In genomic region chr3:13014755-13015285, GRCh38 we compare ENCODE assay signal across 11 cellular contexts. TPM values are rescaled to one million over a fixed set of nuclear protein-coding genes. Genes with fewer than 3 reads are reported as not detected.
DNase-seq lines count a peak whose midpoint lies in the region; ATAC-seq, FAIRE-seq and TF ChIP-seq lines count a peak whose summit lies in the region.
"Had no signal": no experiment of that assay in that cellular context is flagged by ENCODE, and none has a peak within 500 bp of the region (broad histone marks: within the 10 kb centered on the region; RNA-seq: fewer than 3 reads in every experiment).

No MANE protein-coding gene starts in this region.

- no peak for FAIRE-seq in urothelium cell line (lab: Jason Lieb, UNC)

- peaks cover 73% of the 10 kb centered on the region for H3K4me1 Mint-ChIP-seq in activated T-cell treated with anti-CD3 and anti-CD28 coated beads, Interleukin-2, amount 50 U/mL, for 24 hours (ENCODE audit: low read depth)
- peaks cover 58% of the 10 kb centered on the region for H3K4me1 Mint-ChIP-seq in activated CD4-positive, alpha-beta memory T cell treated with anti-CD3 and anti-CD28 coated beads, Interleukin-2, amount 10 ng/mL, durations not matched to agents 7 days and 5 days

- peaks cover 12% of the 10 kb centered on the region for H3K36me3 Mint-ChIP-seq in activated T-cell treated with anti-CD3 and anti-CD28 coated beads, Interleukin-2, amount 50 U/mL, for 24 hours (ENCODE audit: low read depth)
- peaks cover 36% of the 10 kb centered on the region for H3K36me3 Mint-ChIP-seq in activated CD4-positive, alpha-beta memory T cell treated with anti-CD3 and anti-CD28 coated beads, Interleukin-2, amount 10 ng/mL, durations not matched to agents 7 days and 5 days (ENCODE audit: low read depth)

- H3K9ac ChIP-seq in subcutaneous abdominal adipose tissue (ENCODE audit: low read length in 5 of 5) = peak overlapping the region in 3 of 5 donors; percentile 23 to 63 (median 38)

- POLR2A ChIA-PET in activated CD4-positive, alpha-beta memory T cell treated with anti-CD3 and anti-CD28 coated beads, Interleukin-2, amount 10 ng/mL, durations not matched to agents 7 days and 5 days (lab: Charles Lee) = interaction anchor here (0.8 to 3.5 kb wide), 19 partner anchors 8 to 406 kb away, joined by 3 to 23 read pairs (median 5); partner anchors contain the start of genes NUP210 and RPL32

- intact Hi-C loops in left lung (cut with DNase I) = no loop called here

- H3K27me3 ChIP-seq in left lung (no peaks in the 10 kb centered on the region), subcutaneous abdominal adipose tissue (ENCODE audit: control insufficient read depth in 5 of 5, insufficient read depth in 4 of 5, low read length in 5 of 5) (no peaks in the 10 kb centered on the region)

- H3K4me1 ChIP-seq in left lung (peaks cover 14 to 90% of the 10 kb centered on the region in 2 donors), subcutaneous abdominal adipose tissue (ENCODE audit: control insufficient read depth in 5 of 5, insufficient read depth in 5 of 5, low read length in 5 of 5) (peaks cover 8 to 95% (median 71%) of the 10 kb centered on the region in 5 donors)

- H3K27ac ChIP-seq in left lung (peak overlapping the region; percentile 73 to 96), subcutaneous abdominal adipose tissue (ENCODE audit: low read depth, low read length) (peak overlapping the region; percentile 62)
- H3K27ac ChIP-seq: SK-N-MC had no signal

- H3K27me3 Mint-ChIP-seq in activated T-cell treated with anti-CD3 and anti-CD28 coated beads, Interleukin-2, amount 50 U/mL, for 24 hours = no peaks in the 10 kb centered on the region
- no peaks in the 10 kb centered on the region for H3K27me3 Mint-ChIP-seq in activated CD4-positive, alpha-beta memory T cell treated with anti-CD3 and anti-CD28 coated beads, Interleukin-2, amount 10 ng/mL, durations not matched to agents 7 days and 5 days

- H3K9me3 Mint-ChIP-seq in activated T-cell treated with anti-CD3 and anti-CD28 coated beads, Interleukin-2, amount 50 U/mL, for 24 hours = no peaks in the 10 kb centered on the region
- no peaks in the 10 kb centered on the region for H3K9me3 Mint-ChIP-seq in activated CD4-positive, alpha-beta memory T cell treated with anti-CD3 and anti-CD28 coated beads, Interleukin-2, amount 10 ng/mL, durations not matched to agents 7 days and 5 days

- no peak for TF ChIP-seq CTCF in left lung (IDR thresholded peaks at IDR 0.05)

- DNase-seq in activated T-cell treated with anti-CD3 and anti-CD28 coated beads, Interleukin-2, amount 50 U/mL, for 24 hours = no peak
- DNase-seq in activated T-cell treated with anti-CD3 and anti-CD28 coated beads for 4 hours = no peak
- DNase-seq in activated CD4-positive, alpha-beta memory T cell treated with anti-CD3 and anti-CD28 coated beads, Interleukin-2, amount 10 ng/mL, durations not matched to agents 7 days and 5 days = no peak
- peak in 1 of 2 donors; percentile 29 for DNase-seq in left lung
- DNase-seq in midbrain (lab: John Stamatoyannopoulos, UW) = no peak
- DNase-seq in urothelium cell line (ENCODE audit: low spot score) = no peak
- no peak for DNase-seq in cerebellar cortex (ENCODE audit: low spot score)
- DNase-seq: GF-D8, NCI-H446 treated with DMSO at 0.1 percent for 48 hours had no signal

- H3K36me3 ChIP-seq in left lung = no peaks in the 10 kb centered on the region
- no peaks in the 10 kb centered on the region for H3K36me3 ChIP-seq in subcutaneous abdominal adipose tissue (ENCODE audit: control insufficient read depth in 5 of 5, insufficient read depth in 5 of 5, low read length in 5 of 5)

- H3K4me3 Mint-ChIP-seq in activated T-cell treated with anti-CD3 and anti-CD28 coated beads, Interleukin-2, amount 50 U/mL, for 24 hours = peak overlapping the region; percentile 76
- H3K4me3 Mint-ChIP-seq in activated CD4-positive, alpha-beta memory T cell treated with anti-CD3 and anti-CD28 coated beads, Interleukin-2, amount 10 ng/mL, durations not matched to agents 7 days and 5 days = peak overlapping the region; percentile 78

- no peaks in the 10 kb centered on the region for H3K9me3 ChIP-seq in left lung
- no peaks in the 10 kb centered on the region for H3K9me3 ChIP-seq in subcutaneous abdominal adipose tissue (ENCODE audit: control insufficient read depth in 5 of 5, low read length in 5 of 5)

- CTCF ChIA-PET in activated CD4-positive, alpha-beta memory T cell treated with anti-CD3 and anti-CD28 coated beads, Interleukin-2, amount 10 ng/mL, durations not matched to agents 7 days and 5 days (lab: Charles Lee) = interaction anchor here (1.0 to 8.0 kb wide), 4 partner anchors 15 to 437 kb away, joined by 3 to 66 read pairs (median 4); no protein-coding TSS in a partner anchor

- H3K4me3 ChIP-seq in left lung (peak overlapping the region in 1 of 2 donors; percentile 51), subcutaneous abdominal adipose tissue (ENCODE audit: low read depth in 1 of 5, low read length in 5 of 5) (peak overlapping the region in 3 of 5 donors; percentile 36 to 58 (median 47))
- H3K4me3 ChIP-seq: SK-N-MC had no signal

- no peak for ATAC-seq in left lung

- H3K27ac Mint-ChIP-seq in activated T-cell treated with anti-CD3 and anti-CD28 coated beads, Interleukin-2, amount 50 U/mL, for 24 hours = peak overlapping the region; percentile 96
- H3K27ac Mint-ChIP-seq in activated CD4-positive, alpha-beta memory T cell treated with anti-CD3 and anti-CD28 coated beads, Interleukin-2, amount 10 ng/mL, durations not matched to agents 7 days and 5 days = peak overlapping the region; percentile 100

RNA-seq across cellular contexts. Expression of gene IQSEC1, which starts 58.4 kb away (rescaled TPM):
- total RNA-seq in activated CD4-positive, alpha-beta memory T cell treated with anti-CD3 and anti-CD28 coated beads, Interleukin-2, amount 10 ng/mL, durations not matched to agents 7 days and 5 days = 100 to 1,000 TPM in 1 of 2 experiments, 10 to 100 TPM in 1; 99.8 to 100 TPM
- 10 to 100 TPM; 38.7 to 57.0 TPM for total RNA-seq in left lung
